Comparison of ENCODE assay signal across 31 cellular contexts in the genomic region with DNA sequence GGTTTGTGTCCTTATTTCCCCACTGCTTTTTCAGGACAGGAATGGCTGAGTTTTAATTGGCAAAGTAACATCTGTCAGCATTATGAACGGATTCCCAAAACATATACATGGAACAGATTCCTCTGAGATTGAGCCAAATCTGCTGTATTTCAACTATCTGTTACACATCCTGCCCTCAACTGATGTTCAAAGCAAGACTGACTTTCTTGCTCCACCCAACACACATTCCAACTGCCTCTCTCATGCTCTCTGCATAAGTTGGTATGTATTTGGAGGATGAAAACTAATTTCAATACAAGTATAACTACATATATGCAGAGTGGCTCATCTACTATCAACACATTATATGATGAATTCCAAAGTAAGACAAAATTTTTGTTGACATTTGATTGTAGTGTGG.
DNase-seq lines count a peak whose midpoint lies in the region; ATAC-seq and TF ChIP-seq lines count a peak whose summit lies in the region.
"Had no signal": no experiment of that assay in that cellular context is flagged by ENCODE, and none has a peak within 500 bp of the region (broad histone marks: within the 10 kb centered on the region; RNA-seq: fewer than 3 reads in every experiment).

No MANE protein-coding gene starts in this region.

- dilution Hi-C loops in mammary epithelial cell (cut with HindIII; ENCODE audit: low sequenced_read_pairs), result no loop called here

- peak overlapping the region; percentile 50 for H2AFZ ChIP-seq in mammary epithelial cell (ENCODE audit: low read depth, low read length)
- H2AFZ ChIP-seq: GM23338 had no signal

- in situ Hi-C loops in mammary epithelial cell (cut with MboI; ENCODE audit: low sequenced_read_pairs in 2 of 2), result no loop called here
- in situ Hi-C loops in gastrocnemius medialis (cut with MboI; ENCODE audit: low sequenced_read_pairs in 4 of 4), result no loop called here

- DNase-seq in mammary epithelial cell (peak; percentile 63), breast epithelium (ENCODE audit: low spot score in 2 of 2) (no peak), amniotic epithelial cell (ENCODE audit: low read depth) (peak; percentile 68), fibroblast of the aortic adventitia (ENCODE audit: low read depth) (peak; percentile 79), NCI-H524 treated with DMSO at 0.1 percent for 48 hours (lab: John Stamatoyannopoulos, UW) (no peak), gastrocnemius medialis (no peak)
- no peak for DNase-seq in stimulated activated naive CD8-positive, alpha-beta T cell treated with anti-CD3 and anti-CD28 coated beads, Interleukin-15, amount 100 ng/mL, for 72 hours
- DNase-seq: 8988T; activated CD4-positive, alpha-beta T cell treated with anti-CD3 and anti-CD28 coated beads for 48 hours; colonic mucosa; DMS79 treated with DMSO at 0.1 percent for 48 hours; effector memory CD4-positive, alpha-beta T cell; erythroblast; left colon; NCI-H2029; NCI-H526 treated with DMSO at 0.1 percent for 48 hours; SIG-M5; stimulated activated CD4-positive, alpha-beta T cell treated with anti-CD3 and anti-CD28 coated beads, Interleukin-15, amount 100 ng/mL, for 24 hours; substantia nigra; SW 1271 had no signal

- no peak overlapping the region for H3K9ac ChIP-seq in mammary epithelial cell (ENCODE audit: insufficient read depth, low read length)

- H3K27me3 ChIP-seq in mammary epithelial cell (ENCODE audit: insufficient read depth, low read length) (no peaks in the 10 kb centered on the region), breast epithelium (no peaks in the 10 kb centered on the region), gastrocnemius medialis (no peaks in the 10 kb centered on the region)
- H3K27me3 ChIP-seq: colonic mucosa had no signal

- ATAC-seq in HG03108 (IDR thresholded peaks at IDR 0.05; ENCODE audit: unreplicated experiment) (no peak), gastrocnemius medialis (no peak)
- no peak for ATAC-seq in stimulated activated naive CD8-positive, alpha-beta T cell treated with anti-CD3 and anti-CD28 coated beads, Interleukin-15, amount 100 ng/mL, for 72 hours
- ATAC-seq: activated T-helper 17 cell treated with anti-CD3 and anti-CD28 coated beads, Interleukin-2, amount 50 U/mL, for 72 hours; gastroesophageal sphincter; GM23338; left colon; Panc1; stimulated activated effector memory CD8-positive, alpha-beta T cell treated with anti-CD3 and anti-CD28 coated beads, Interleukin-12 subunit alpha, Interleukin-12 subunit beta, amount 100 ng/mL, for 72 hours had no signal

- H3K36me3 ChIP-seq in mammary epithelial cell (ENCODE audit: insufficient read depth, low read length), result no peaks in the 10 kb centered on the region
- no peaks in the 10 kb centered on the region for H3K36me3 ChIP-seq in breast epithelium
- H3K36me3 ChIP-seq in gastrocnemius medialis, result no peaks in the 10 kb centered on the region
- H3K36me3 ChIP-seq: cardiac muscle cell, colonic mucosa, gastroesophageal sphincter had no signal

- H3K27ac Mint-ChIP-seq in stimulated activated naive CD8-positive, alpha-beta T cell treated with anti-CD3 and anti-CD28 coated beads, Interleukin-15, amount 100 ng/mL, for 72 hours, result no peak overlapping the region
- H3K27ac Mint-ChIP-seq: activated naive CD4-positive, alpha-beta T cell treated with anti-CD3 and anti-CD28 coated beads, Interleukin-2, amount 50 U/mL, for 24 hours; activated T-helper 17 cell treated with anti-CD3 and anti-CD28 coated beads, Interleukin-2, amount 50 U/mL, for 72 hours; GM23338; memory B cell; nephron; stimulated activated effector memory CD8-positive, alpha-beta T cell treated with anti-CD3 and anti-CD28 coated beads, Interleukin-12 subunit alpha, Interleukin-12 subunit beta, amount 100 ng/mL, for 72 hours; type B pancreatic cell had no signal

- WGBS in mammary epithelial cell (ENCODE audit: low coverage, missing lambda C conversion rate), result 81% methylated on average over 1 of the region's 1 CpG

- H3K4me3 Mint-ChIP-seq in stimulated activated naive CD8-positive, alpha-beta T cell treated with anti-CD3 and anti-CD28 coated beads, Interleukin-15, amount 100 ng/mL, for 72 hours, result no peak overlapping the region
- H3K4me3 Mint-ChIP-seq: activated naive CD4-positive, alpha-beta T cell treated with anti-CD3 and anti-CD28 coated beads, Interleukin-2, amount 50 U/mL, for 24 hours; activated T-helper 17 cell treated with anti-CD3 and anti-CD28 coated beads, Interleukin-2, amount 50 U/mL, for 72 hours; GM23338; memory B cell; nephron; stimulated activated effector memory CD8-positive, alpha-beta T cell treated with anti-CD3 and anti-CD28 coated beads, Interleukin-12 subunit alpha, Interleukin-12 subunit beta, amount 100 ng/mL, for 72 hours; type B pancreatic cell had no signal

- intact Hi-C loops in mammary epithelial cell (cut with micrococcal nuclease) (loop anchor here (10.0 kb wide), 1 partner anchor 342 kb away; a partner anchor contains a TSS), breast epithelium (cut with DNase I; ENCODE audit: low total_unique reads) (no loop called here), gastrocnemius medialis (cut with DNase I; ENCODE audit: low total_unique reads) (no loop called here)

- no peak for TF ChIP-seq POLR2A in breast epithelium (IDR thresholded peaks at IDR 0.05)
- no peak for TF ChIP-seq POLR2A in gastrocnemius medialis (IDR thresholded peaks at IDR 0.05)

- no peaks in the 10 kb centered on the region for H3K9me3 Mint-ChIP-seq in stimulated activated naive CD8-positive, alpha-beta T cell treated with anti-CD3 and anti-CD28 coated beads, Interleukin-15, amount 100 ng/mL, for 72 hours
- H3K9me3 Mint-ChIP-seq: activated naive CD4-positive, alpha-beta T cell treated with anti-CD3 and anti-CD28 coated beads, Interleukin-2, amount 50 U/mL, for 24 hours; GM23338; nephron; type B pancreatic cell had no signal

- BruUV-seq in mammary epithelial cell (replicated peaks; lab: Mats Ljungman, UMichigan), result no TSS peak

- H3K4me1 Mint-ChIP-seq in stimulated activated naive CD8-positive, alpha-beta T cell treated with anti-CD3 and anti-CD28 coated beads, Interleukin-15, amount 100 ng/mL, for 72 hours, result peaks cover 20% of the 10 kb centered on the region
- H3K4me1 Mint-ChIP-seq: nephron had no signal

- H3K4me1 ChIP-seq in mammary epithelial cell (ENCODE audit: insufficient read depth, low read length) (peaks cover 20% of the 10 kb centered on the region), breast epithelium (no peaks in the 10 kb centered on the region), gastrocnemius medialis (no peaks in the 10 kb centered on the region)
- H3K4me1 ChIP-seq: colonic mucosa, gastroesophageal sphincter had no signal

- H3K4me3 ChIP-seq in mammary epithelial cell (replicated peaks in 1 of 3; ENCODE audit: insufficient read depth in 1 of 3, low read depth in 2 of 3, low read length in 3 of 3) (no peak overlapping the region), breast epithelium (no peak overlapping the region), fibroblast of the aortic adventitia (ENCODE audit: low read depth, low read length) (no peak overlapping the region), gastrocnemius medialis (no peak overlapping the region)
- H3K4me3 ChIP-seq: cardiac muscle cell, colonic mucosa, gastroesophageal sphincter, GM23338 had no signal

- H3K4me2 ChIP-seq in mammary epithelial cell (ENCODE audit: insufficient read depth, low read depth, low read length), result no peak overlapping the region
- H3K4me2 ChIP-seq: GM23338 had no signal

- H3K9me3 ChIP-seq in mammary epithelial cell (replicated peaks; ENCODE audit: insufficient read depth, low read length) (no peaks in the 10 kb centered on the region), breast epithelium (no peaks in the 10 kb centered on the region), gastrocnemius medialis (no peaks in the 10 kb centered on the region)
- H3K9me3 ChIP-seq: colonic mucosa, gastroesophageal sphincter had no signal

- peak overlapping the region; percentile 12 for H3K27ac ChIP-seq in mammary epithelial cell (ENCODE audit: insufficient read depth, low read depth, low read length)
- H3K27ac ChIP-seq in breast epithelium, result no peak overlapping the region
- no peak overlapping the region for H3K27ac ChIP-seq in gastrocnemius medialis
- H3K27ac ChIP-seq: cardiac muscle cell, colonic mucosa, gastroesophageal sphincter had no signal

- CTCF ChIA-PET in mammary epithelial cell (lab: Charles Lee; ENCODE audit: low non-redundant PET), result no interaction called here

- no peaks in the 10 kb centered on the region for H3K27me3 Mint-ChIP-seq in stimulated activated naive CD8-positive, alpha-beta T cell treated with anti-CD3 and anti-CD28 coated beads, Interleukin-15, amount 100 ng/mL, for 72 hours
- H3K27me3 Mint-ChIP-seq: activated naive CD4-positive, alpha-beta T cell treated with anti-CD3 and anti-CD28 coated beads, Interleukin-2, amount 50 U/mL, for 24 hours; activated T-helper 17 cell treated with anti-CD3 and anti-CD28 coated beads, Interleukin-2, amount 50 U/mL, for 72 hours; memory B cell had no signal

- H4K20me1 ChIP-seq in mammary epithelial cell (ENCODE audit: insufficient read depth, low read length), result no peaks in the 10 kb centered on the region

- TF ChIP-seq CTCF in mammary epithelial cell (conservative IDR thresholded peaks at IDR 0.05 in 1 of 2, IDR thresholded peaks at IDR 0.05 in 1 of 2; ENCODE audit: extremely low read depth in 1 of 2, insufficient read depth in 1 of 2, low read depth in 1 of 2, low read length in 2 of 2) (no peak), breast epithelium (IDR thresholded peaks at IDR 0.05) (no peak), fibroblast of the aortic adventitia (IDR thresholded peaks at IDR 0.05; ENCODE audit: insufficient read depth, low read length) (no peak), gastrocnemius medialis (IDR thresholded peaks at IDR 0.05 in 4 of 5, conservative IDR thresholded peaks at IDR 0.05 in 1 of 5) (no peak)

- H3K79me2 ChIP-seq in mammary epithelial cell (ENCODE audit: insufficient read depth, low read length), result no peaks in the 10 kb centered on the region

Comparison
In these comparisons a context has a peak if more than half of its experiments do, and no peak if none do; other contexts are left out.
1. DNase-seq: peak in mammary epithelial cell (single experiment), amniotic epithelial cell (single experiment) and fibroblast of the aortic adventitia (single experiment); none in breast epithelium (0 of 2), NCI-H524 treated with DMSO at 0.1 percent for 48 hours (single experiment), stimulated activated naive CD8-positive, alpha-beta T cell treated with anti-CD3 and anti-CD28 coated beads, Interleukin-15, amount 100 ng/mL, for 72 hours (0 of 2) and gastrocnemius medialis (0 of 2).